1 cellular context compared by ENCODE assay signal in genomic region chr7:88253640-88254039, GRCh38.
TF ChIP-seq lines count a peak whose summit lies in the region.

No MANE protein-coding gene starts in this region.

TF ChIP-seq in K562, 482 proteins besides CTCF, POLR2A, EP300 and RAD21 (continued from another document):
- TF ChIP-seq FOXO4 (CRISPR knock-in tag; IDR thresholded peaks at IDR 0.05) = no peak
